In genomic region chr3:32460031-32460749, GRCh38 we compare ENCODE assay signal across 9 cellular contexts. TPM values are rescaled to one million over a fixed set of nuclear protein-coding genes. Genes with fewer than 3 reads are reported as not detected.
DNase-seq lines count a peak whose midpoint lies in the region; ATAC-seq, FAIRE-seq and TF ChIP-seq lines count a peak whose summit lies in the region.
"Had no signal": no experiment of that assay in that cellular context is flagged by ENCODE, and none has a peak within 500 bp of the region (broad histone marks: within the 10 kb centered on the region; RNA-seq: fewer than 3 reads in every experiment).

No MANE protein-coding gene starts in this region.

- intact Hi-C loops in heart right ventricle (cut with DNase I), result loop anchor here in 4 of 10 donors (10.0 kb wide), 2 partner anchors 175 to 285 kb away; no protein-coding TSS in a partner anchor
- intact Hi-C loops in cardiac septum (cut with DNase I), result no loop called here

- H3K36me3 Mint-ChIP-seq in activated naive CD4-positive, alpha-beta T cell treated with anti-CD3 and anti-CD28 coated beads, Interleukin-2, amount 50 U/mL, for 72 hours, result peaks cover 5 to 10% of the 10 kb centered on the region in 2 donors

- H3K27me3 ChIP-seq in heart right ventricle (no peaks in the 10 kb centered on the region), neutrophil (no peaks in the 10 kb centered on the region)

- DNase-seq in heart right ventricle, result no peak
- no peak for DNase-seq in cardiac septum (ENCODE audit: low spot score)
- DNase-seq in RPMI8226, result peak; percentile 62
- peak; percentile 70 to 78 for DNase-seq in activated naive CD4-positive, alpha-beta T cell treated with anti-CD3 and anti-CD28 coated beads, Interleukin-2, amount 50 U/mL, for 72 hours (ENCODE audit: low spot score in 2 of 2)
- DNase-seq in 8988T, result no peak
- no peak for DNase-seq in urothelium cell line (ENCODE audit: low spot score)

- H3K4me1 ChIP-seq in heart right ventricle (peaks cover 0 to 59% (median 6%) of the 10 kb centered on the region in 9 donors), neutrophil (ENCODE audit: control insufficient read depth in 1 of 2, insufficient read depth in 1 of 2, low read depth in 1 of 2, low read length in 1 of 2) (peaks cover 59 to 78% of the 10 kb centered on the region in 2 experiments)

- H3K4me3 ChIP-seq in heart right ventricle, result no peak overlapping the region
- H3K4me3 ChIP-seq in neutrophil (ENCODE audit: low read depth in 1 of 2, low read length in 1 of 2), result no peak overlapping the region

- H3K36me3 ChIP-seq in heart right ventricle, result peaks cover 0 to 16% (median 0%) of the 10 kb centered on the region in 9 donors
- peaks cover 31% of the 10 kb centered on the region for H3K36me3 ChIP-seq in neutrophil

- H3K9me3 ChIP-seq in heart right ventricle (no peaks in the 10 kb centered on the region), neutrophil (no peaks in the 10 kb centered on the region)

- FAIRE-seq in urothelium cell line (lab: Jason Lieb, UNC), result no peak

- H3K27ac ChIP-seq in heart right ventricle (peak overlapping the region in 1 of 10 donors; percentile 79), neutrophil (peak overlapping the region; percentile 65)
- H3K27ac ChIP-seq: C4-2B had no signal

- no peak overlapping the region for H3K27ac Mint-ChIP-seq in activated naive CD4-positive, alpha-beta T cell treated with anti-CD3 and anti-CD28 coated beads, Interleukin-2, amount 50 U/mL, for 72 hours

- WGBS in heart right ventricle, 2 donors, result 75 to 77% methylated on average over 15 of the region's 15 CpGs

- TF ChIP-seq CTCF in heart right ventricle (IDR thresholded peaks at IDR 0.05) (no peak), neutrophil (IDR thresholded peaks at IDR 0.05) (no peak)

- ATAC-seq in heart right ventricle (peak in 5 of 8 donors; percentile 18 to 47 (median 40)), HG03175 (IDR thresholded peaks at IDR 0.05; ENCODE audit: unreplicated experiment) (peak; percentile 95)
- ATAC-seq in activated naive CD4-positive, alpha-beta T cell treated with anti-CD3 and anti-CD28 coated beads, Interleukin-2, amount 50 U/mL, for 72 hours, result peak; percentile 80 to 94

- H3K9me3 Mint-ChIP-seq in activated naive CD4-positive, alpha-beta T cell treated with anti-CD3 and anti-CD28 coated beads, Interleukin-2, amount 50 U/mL, for 72 hours, result peaks cover 0 to 4% of the 10 kb centered on the region in 2 donors

RNA-seq across cellular contexts. Expression of gene CMTM6, which starts 42.5 kb away (rescaled TPM):
- total RNA-seq in heart right ventricle (10 to 100 TPM in 7 of 10 donors, 1 to 10 TPM in 3; 8.5 to 23.8 (median 11.6) TPM), cardiac septum (15.4 TPM)
- 1 to 10 TPM; 8.5 to 9.4 TPM for polyA plus RNA-seq in heart right ventricle
- 10 to 100 TPM; 38.1 to 72.7 TPM for total RNA-seq in activated naive CD4-positive, alpha-beta T cell treated with anti-CD3 and anti-CD28 coated beads, Interleukin-2, amount 50 U/mL, for 72 hours

Comparison
In these comparisons a context has a peak if more than half of its experiments do, and no peak if none do; other contexts are left out.
1. ATAC-seq: peak in every context shown above with its lines; median percentile 95 in HG03175; 87 in activated naive CD4-positive, alpha-beta T cell treated with anti-CD3 and anti-CD28 coated beads, Interleukin-2, amount 50 U/mL, for 72 hours; 40 in heart right ventricle.
2. DNase-seq: peak in RPMI8226 (single experiment) and activated naive CD4-positive, alpha-beta T cell treated with anti-CD3 and anti-CD28 coated beads, Interleukin-2, amount 50 U/mL, for 72 hours (2 of 2); none in heart right ventricle (0 of 2), cardiac septum (single experiment), 8988T (single experiment) and urothelium cell line (single experiment).